In genomic region chr2:200777275-200777674, GRCh38 we compare ENCODE assay signal across 1 cellular context.
TF ChIP-seq lines count a peak whose summit lies in the region.

No MANE protein-coding gene starts in this region.

TF ChIP-seq in SK-N-SH, 30 proteins besides CTCF, POLR2A, EP300 and RAD21 (continued from another document):
- TF ChIP-seq TAF1 (IDR thresholded peaks at IDR 0.05; ENCODE audit: borderline replicate concordance, low read depth, low read length) (no peak), ZBTB33 (IDR thresholded peaks at IDR 0.05; ENCODE audit: borderline replicate concordance, low read depth) (no peak), GATA2 (CRISPR knock-in tag; IDR thresholded peaks at IDR 0.05) (no peak), CHD2 (IDR thresholded peaks at IDR 0.05; ENCODE audit: low read length, partially characterized antibody) (no peak), EZH2phosphoT487 (IDR thresholded peaks at IDR 0.05; ENCODE audit: borderline replicate concordance, low read depth) (no peak), SIN3A (IDR thresholded peaks at IDR 0.05; ENCODE audit: borderline replicate concordance, low read depth, low read length) (no peak), TCF12 (IDR thresholded peaks at IDR 0.05) (no peak), YY1 (IDR thresholded peaks at IDR 0.05; ENCODE audit: low read depth) (no peak)
- TF ChIP-seq, protein P1, sequence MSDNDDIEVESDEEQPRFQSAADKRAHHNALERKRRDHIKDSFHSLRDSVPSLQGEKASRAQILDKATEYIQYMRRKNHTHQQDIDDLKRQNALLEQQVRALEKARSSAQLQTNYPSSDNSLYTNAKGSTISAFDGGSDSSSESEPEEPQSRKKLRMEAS (IDR thresholded peaks at IDR 0.05; ENCODE audit: low read depth): no peak
